15 cellular contexts compared by ENCODE assay signal in the genomic region with DNA sequence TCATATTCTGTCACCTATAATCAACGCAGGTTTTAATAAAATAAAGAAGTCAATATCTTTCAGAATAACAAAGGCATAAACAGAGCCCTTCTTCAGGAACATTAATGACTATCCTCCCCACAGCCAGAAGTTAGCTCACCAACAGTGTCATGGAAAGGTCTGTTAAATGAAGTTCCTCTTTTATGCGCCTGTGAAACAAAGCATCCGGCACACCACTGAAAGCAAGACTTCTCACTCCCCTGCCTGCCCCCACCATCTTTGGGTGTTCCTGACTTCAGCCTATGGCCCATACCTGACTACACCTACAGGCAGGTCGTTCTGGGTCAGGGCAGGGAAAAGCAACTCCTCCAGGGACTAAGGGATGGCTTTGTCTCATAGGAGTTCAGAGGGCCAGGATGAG.
DNase-seq lines count a peak whose midpoint lies in the region; ATAC-seq and TF ChIP-seq lines count a peak whose summit lies in the region.
"Had no signal": no experiment of that assay in that cellular context is flagged by ENCODE, and none has a peak within 500 bp of the region (broad histone marks: within the 10 kb centered on the region; RNA-seq: fewer than 3 reads in every experiment).

No MANE protein-coding gene starts in this region.

- peak overlapping the region; percentile 55 for H3K4me2 ChIP-seq in OCI-LY3 (ENCODE audit: low read length)

- DNase-seq in AML-193 (lab: John Stamatoyannopoulos, UW) (peak; percentile 52 to 63), BE2C (no peak), HuH-7.5 (ENCODE audit: low spot score) (no peak)
- no peak for DNase-seq in effector CD4-positive, alpha-beta T cell
- DNase-seq: ACHN; amniotic stem cell; NCI-H187 treated with DMSO at 0.1 percent for 48 hours; Right ventricle myocardium superior; sigmoid colon; stimulated activated CD8-positive, alpha-beta memory T cell treated with anti-CD3 and anti-CD28 coated beads, Interleukin-4, amount 100 ng/mL, for 48 hours had no signal

- ATAC-seq in GM19351 (IDR thresholded peaks at IDR 0.05; ENCODE audit: unreplicated experiment) (peak; percentile 99), HG02973 (IDR thresholded peaks at IDR 0.05; ENCODE audit: unreplicated experiment) (peak; percentile 97), GM18520 (IDR thresholded peaks at IDR 0.05; ENCODE audit: unreplicated experiment) (no peak)

- H3K4me1 ChIP-seq in OCI-LY3 (ENCODE audit: low read length) (peaks cover 35% of the 10 kb centered on the region), BE2C (no peaks in the 10 kb centered on the region)
- H3K4me1 ChIP-seq: esophagus muscularis mucosa, sigmoid colon had no signal

- no peaks in the 10 kb centered on the region for H3K79me2 ChIP-seq in OCI-LY3 (ENCODE audit: low read length)

- H3K36me3 ChIP-seq in OCI-LY3 (replicated peaks; ENCODE audit: low read depth, low read length): no peaks in the 10 kb centered on the region
- no peaks in the 10 kb centered on the region for H3K36me3 ChIP-seq in BE2C
- H3K36me3 ChIP-seq: esophagus muscularis mucosa, sigmoid colon had no signal

- TF ChIP-seq CTCF in OCI-LY3 (IDR thresholded peaks at IDR 0.05; ENCODE audit: low read depth, low read length): no peak
- TF ChIP-seq CTCF in BE2C (IDR thresholded peaks at IDR 0.05; ENCODE audit: low read depth, low read length): no peak

- no peaks in the 10 kb centered on the region for H4K20me1 ChIP-seq in OCI-LY3 (ENCODE audit: insufficient read depth, low read length)

- no peak overlapping the region for H3K4me3 ChIP-seq in OCI-LY3 (ENCODE audit: low read length)
- no peak overlapping the region for H3K4me3 ChIP-seq in BE2C (ENCODE audit: low read depth, low read length)
- H3K4me3 ChIP-seq: esophagus muscularis mucosa, sigmoid colon had no signal

- peak overlapping the region; percentile 69; the same call in 1 of the 2 replicates for H2AFZ ChIP-seq in OCI-LY3 (ENCODE audit: low read depth, low read length)

- H3K9me3 ChIP-seq in OCI-LY3 (ENCODE audit: insufficient read depth, low read length) (no peaks in the 10 kb centered on the region), BE2C (no peaks in the 10 kb centered on the region)
- H3K9me3 ChIP-seq: esophagus muscularis mucosa, sigmoid colon had no signal

- H3K27ac ChIP-seq in OCI-LY3 (ENCODE audit: low read length): peak overlapping the region; percentile 41
- H3K27ac ChIP-seq: esophagus muscularis mucosa, sigmoid colon had no signal

- no peaks in the 10 kb centered on the region for H3K27me3 ChIP-seq in OCI-LY3 (ENCODE audit: low read depth, low read length)
- H3K27me3 ChIP-seq in BE2C: no peaks in the 10 kb centered on the region
- H3K27me3 ChIP-seq: sigmoid colon had no signal

- H3K9ac ChIP-seq in OCI-LY3 (ENCODE audit: low read length): peak overlapping the region; percentile 11; the same call in 1 of the 2 replicates

Comparison
In these comparisons a context has a peak if more than half of its experiments do, and no peak if none do; other contexts are left out.
1. DNase-seq: peak in AML-193 (2 of 2); none in BE2C (single experiment), HuH-7.5 (single experiment) and effector CD4-positive, alpha-beta T cell (single experiment).